In genomic region chr1:39632491-39633417, GRCh38 we compare ENCODE assay signal across 8 cellular contexts. TPM values are rescaled to one million over a fixed set of nuclear protein-coding genes. Genes with fewer than 3 reads are reported as not detected.
DNase-seq lines count a peak whose midpoint lies in the region; TF ChIP-seq lines count a peak whose summit lies in the region.

No MANE protein-coding gene starts in this region.

- no peak for TF ChIP-seq CTCF in HEK293 (tag by site-specific recombination; IDR thresholded peaks at IDR 0.05)
- no peak for TF ChIP-seq CTCF in stomach (IDR thresholded peaks at IDR 0.05)

- TF ChIP-seq POLR2A in stomach (IDR thresholded peaks at IDR 0.05), result no peak

- no peaks in the 10 kb centered on the region for H3K9me3 ChIP-seq in HEK293 (ENCODE audit: control insufficient read depth, insufficient read depth, low read depth, low read length)
- H3K9me3 ChIP-seq in stomach, result no peaks in the 10 kb centered on the region

- H3K27me3 ChIP-seq in stomach, result peaks cover 0 to 26% (median 14%) of the 10 kb centered on the region in 3 donors

- no peak overlapping the region for H3K27ac ChIP-seq in HEK293 (ENCODE audit: extremely low read depth, low read depth, low read length)
- peak overlapping the region; percentile 11 for H3K27ac ChIP-seq in caudate nucleus (ENCODE audit: low read depth, low read length)
- H3K27ac ChIP-seq in stomach, result peak overlapping the region in 3 of 5 donors; percentile 22 to 62 (median 37)

- H3K36me3 ChIP-seq in HEK293 (ENCODE audit: control insufficient read depth in 2 of 2, insufficient read depth in 1 of 2, low read length in 2 of 2) (peaks cover 0 to 40% of the 10 kb centered on the region in 2 experiments; a peak in 1 of 3 replicates), stomach (peaks cover 0 to 7% (median 0%) of the 10 kb centered on the region in 4 donors)

- 19 to 34% (median 28%) methylated on average over 17 to 66 of the region's 66 CpGs for WGBS in stomach, 5 donors

- H3K4me1 ChIP-seq in HEK293 (ENCODE audit: control insufficient read depth, insufficient read depth, low read length) (no peaks in the 10 kb centered on the region), stomach (peaks cover 0 to 10% (median 8%) of the 10 kb centered on the region in 4 donors)

- peak in 10 of 61 donors; percentile 3 to 36 (median 10) for DNase-seq in caudate nucleus (lab: John Stamatoyannopoulos, UW)
- peak; percentile 73 for DNase-seq in iris pigment epithelial cell (ENCODE audit: low read depth)
- peak; percentile 67 for DNase-seq in stomach
- DNase-seq in MV-4-11 (lab: John Stamatoyannopoulos, UW), result no peak
- DNase-seq in LoVo (ENCODE audit: low spot score), result no peak
- no peak for DNase-seq in SIG-M5 (lab: John Stamatoyannopoulos, UW)
- DNase-seq in H4 (ENCODE audit: low spot score), result no peak

- intact Hi-C loops in stomach (cut with DNase I; ENCODE audit: low total_unique reads), result no loop called here

- POLR2A ChIA-PET in HEK293 (lab: Yijun Ruan, JAX), result no interaction called here

- no peak for TF ChIP-seq EP300 in stomach (IDR thresholded peaks at IDR 0.05)

- CTCF ChIA-PET in HEK293 (lab: Yijun Ruan, JAX), result interaction anchor here (0.5 to 1.5 kb wide), 6 partner anchors 11 to 745 kb away, joined by 3 to 6 read pairs (median 4); no protein-coding TSS in a partner anchor

- H3K4me3 ChIP-seq in HEK293 (ENCODE audit: low read depth, low read length), result no peak overlapping the region
- H3K4me3 ChIP-seq in stomach, result peak overlapping the region; percentile 16 to 34 (median 22)

TF ChIP-seq in HEK293, 187 proteins besides CTCF, POLR2A, EP300 and RAD21:
- TF ChIP-seq ZIC2 (tag by site-specific recombination; IDR thresholded peaks at IDR 0.05) (0 out of 2 replicates have a peak, but pooled peaks have one; percentile 30), ZNF211 (tag by site-specific recombination; IDR thresholded peaks at IDR 0.05; ENCODE audit: low read depth) (no peak), KLF17 (tag by site-specific recombination; IDR thresholded peaks at IDR 0.05) (no peak), PRDM10 (tag by site-specific recombination; IDR thresholded peaks at IDR 0.05) (no peak), ZNF184 (tag by site-specific recombination; IDR thresholded peaks at IDR 0.05) (no peak), ZFP69B (tag by site-specific recombination; IDR thresholded peaks at IDR 0.05) (no peak)

RNA-seq across cellular contexts. Expression of gene HEYL, which starts 6.7 kb away (rescaled TPM):
- 1 to 10 TPM in 2 of 5 donors, under 1 TPM in 2, not detected in 1; 0.45 to 4.8 (median 2.2) TPM for total RNA-seq in stomach
- polyA plus RNA-seq in stomach, result 1 to 10 TPM; 1.0 to 6.0 (median 3.4) TPM
- total RNA-seq in H4 (2014; rRNA removed; shearing (Covaris generic)), result not detected in 2 replicates

RNA-seq across cellular contexts. Expression of gene NT5C1A, which starts 39.2 kb away (rescaled TPM):
- under 1 TPM in 1 of 5 donors, not detected in 4; 0.92 TPM for total RNA-seq in stomach
- polyA plus RNA-seq in stomach, result under 1 TPM in 1 of 3 donors, not detected in 2; 0.76 TPM
- 0.97 TPM in 1 of 2 replicates, not detected in the other for total RNA-seq in H4 (2014; rRNA removed; shearing (Covaris generic))

RNA-seq across cellular contexts. Expression of gene PABPC4, which starts 56.2 kb away (rescaled TPM):
- 100 to 1,000 TPM; 134 to 236 (median 174) TPM for total RNA-seq in stomach
- polyA plus RNA-seq in stomach, result 100 to 1,000 TPM; 173 to 231 (median 222) TPM
- total RNA-seq in H4 (2014; rRNA removed; shearing (Covaris generic)), result 80.9 and 88.9 TPM in 2 replicates

RNA-seq across cellular contexts. Expression of gene HPCAL4, which starts 58.5 kb away (rescaled TPM):
- total RNA-seq in stomach, result 1 to 10 TPM in 1 of 5 donors, under 1 TPM in 1, not detected in 3; 0.14 to 1.5 TPM
- under 1 TPM; 0.06 to 0.15 (median 0.15) TPM for polyA plus RNA-seq in stomach
- total RNA-seq in H4 (2014; rRNA removed; shearing (Covaris generic)), result 0.46 and 0.74 TPM in 2 replicates

Comparison
In these comparisons a context has a peak if more than half of its experiments do, and no peak if none do; other contexts are left out.
1. DNase-seq: peak in iris pigment epithelial cell (single experiment) and stomach (single experiment); none in MV-4-11 (single experiment), LoVo (single experiment), SIG-M5 (single experiment) and H4 (single experiment).